In genomic region chr3:100400424-100400781, GRCh38 we compare ENCODE assay signal across 7 cellular contexts. TPM values are rescaled to one million over a fixed set of nuclear protein-coding genes. Genes with fewer than 3 reads are reported as not detected.
DNase-seq lines count a peak whose midpoint lies in the region; ATAC-seq and TF ChIP-seq lines count a peak whose summit lies in the region.

No MANE protein-coding gene starts in this region.

- no peaks in the 10 kb centered on the region for H3K9me3 ChIP-seq in iPS-18c (ENCODE audit: control insufficient read depth, insufficient read depth, low read length)

- peak overlapping the region; percentile 91 for H3K27ac ChIP-seq in RWPE1

- ATAC-seq in GM18861 (IDR thresholded peaks at IDR 0.05; ENCODE audit: unreplicated experiment): peak; percentile 5
- peak; percentile 4 for ATAC-seq in HG02852 (IDR thresholded peaks at IDR 0.05; ENCODE audit: unreplicated experiment)

- no peak for TF ChIP-seq CTCF in RWPE1 (conservative IDR thresholded peaks at IDR 0.05; ENCODE audit: low read depth)

- CTCF ChIA-PET in RWPE1 (lab: Yijun Ruan, JAX): interaction anchor here (1.2 kb wide), 1 partner anchor 14 kb away, joined by 3 read pairs; no protein-coding TSS in a partner anchor

- H3K4me3 ChIP-seq in iPS-18c (ENCODE audit: insufficient read depth, low read depth, low read length): peak overlapping the region; percentile 65

- DNase-seq in RWPE1 (ENCODE audit: low spot score) (peak; percentile 14), amniotic epithelial cell (ENCODE audit: low read depth) (peak; percentile 10), ureter (ENCODE audit: low spot score) (no peak)
- DNase-seq in stimulated activated CD4-positive, alpha-beta T cell treated with anti-CD3 and anti-CD28 coated beads, Interleukin-1b, Interleukin-23, amount 100 ng/mL, for 4 hours (ENCODE audit: low read depth in 2 of 2): peak; percentile 3 to 19

- POLR2A ChIA-PET in RWPE1 (lab: Yijun Ruan, JAX; ENCODE audit: low non-redundant PET): no interaction called here

RNA-seq across cellular contexts. Expression of gene TOMM70, which starts 0.5 kb away (rescaled TPM):
- total RNA-seq in ureter: 57.4 TPM

RNA-seq across cellular contexts. Expression of gene LNP1, which starts 0.9 kb away (rescaled TPM):
- 4.0 TPM for total RNA-seq in ureter
